In the genomic region with DNA sequence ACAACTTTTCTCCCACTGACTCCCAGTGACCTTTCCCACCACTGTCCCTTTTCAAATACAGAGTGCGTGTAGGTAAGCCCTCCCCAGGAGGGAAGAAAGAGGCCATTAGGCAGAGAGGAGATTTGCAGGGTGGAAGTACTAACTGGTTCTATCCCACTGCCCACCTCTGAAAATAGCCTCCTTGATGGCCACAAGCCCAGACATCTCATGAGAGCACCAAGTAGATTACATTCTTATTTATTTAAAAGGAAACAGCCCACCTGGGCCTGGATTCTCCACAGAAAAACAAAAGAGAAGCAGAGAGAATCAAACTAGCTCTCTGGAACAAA, we compare ENCODE assay signal across 13 cellular contexts.
A peak's percentile ranks its signal among the peaks of the same experiment; 100 is the strongest.
DNase-seq lines count a peak whose midpoint lies in the region; ATAC-seq and TF ChIP-seq lines count a peak whose summit lies in the region.
"Had no signal": no experiment of that assay in that cellular context is flagged by ENCODE, and none has a peak within 500 bp of the region (broad histone marks: within the 10 kb centered on the region; RNA-seq: fewer than 3 reads in every experiment).

No MANE protein-coding gene starts in this region.

- H2BK12ac ChIP-seq in mesenchymal stem cell (ENCODE audit: low read length in 2 of 2), result peak overlapping the region in 1 of 2 experiments; percentile 49

- peak overlapping the region; percentile 77 for H2BK5ac ChIP-seq in mesenchymal stem cell (ENCODE audit: low read depth, low read length, poor library complexity, severe bottlenecking)

- 52 to 74% methylated on average over 1 of the region's 1 CpG for WGBS in body of pancreas, 2 donors
- WGBS in mesenchymal stem cell, result no CpG with 5 or more reads among the region's 1 CpG

- no peak overlapping the region for H3K4me2 ChIP-seq in mesenchymal stem cell (ENCODE audit: low read length, poor library complexity, severe bottlenecking)

- no peak overlapping the region for H3K23ac ChIP-seq in mesenchymal stem cell (ENCODE audit: low read length in 2 of 2)

- H2AK5ac ChIP-seq in mesenchymal stem cell (ENCODE audit: low read length, severe bottlenecking), result peak overlapping the region; percentile 18

- H3K4ac ChIP-seq in mesenchymal stem cell (ENCODE audit: low read depth in 1 of 2, low read length in 2 of 2), result no peak overlapping the region

- H4K8ac ChIP-seq in mesenchymal stem cell (ENCODE audit: low read length), result no peak overlapping the region

- H3K18ac ChIP-seq in mesenchymal stem cell (ENCODE audit: low read depth in 1 of 2, low read length in 2 of 2), result no peak overlapping the region

- H3K27ac ChIP-seq in body of pancreas (peak overlapping the region; percentile 46 to 76 (median 66)), mesenchymal stem cell (ENCODE audit: low read length, poor library complexity, severe bottlenecking) (peak overlapping the region; percentile 88), stomach smooth muscle (ENCODE audit: low read length) (peak overlapping the region; percentile 41)
- H3K27ac ChIP-seq: 22Rv1 had no signal

- H3K4me1 ChIP-seq in body of pancreas (peaks cover 24% of the 10 kb centered on the region), mesenchymal stem cell (ENCODE audit: control insufficient read depth, insufficient read depth, low read depth, low read length) (peaks cover 3% of the 10 kb centered on the region), stomach smooth muscle (ENCODE audit: control insufficient read depth, insufficient read depth, low read length) (no peaks in the 10 kb centered on the region)

- peak; percentile 34 for DNase-seq in DMS79 treated with DMSO at 0.1 percent for 48 hours (lab: John Stamatoyannopoulos, UW)
- no peak for DNase-seq in DMS79 (lab: John Stamatoyannopoulos, UW)
- DNase-seq in body of pancreas, result no peak
- no peak for DNase-seq in mesenchymal stem cell
- DNase-seq in AG08396 (ENCODE audit: low spot score), result no peak
- DNase-seq: endodermal cell; NCI-H1436 treated with DMSO at 0.1 percent for 48 hours; stimulated activated CD4-positive, alpha-beta T cell treated with anti-CD3 and anti-CD28 coated beads, Interleukin-4, amount 100 ng/mL, for 1 hour; T1000 had no signal

- H3K4me3 ChIP-seq in body of pancreas (no peak overlapping the region), mesenchymal stem cell (ENCODE audit: insufficient read depth in 1 of 2, low read depth in 1 of 2, low read length in 2 of 2) (no peak overlapping the region), stomach smooth muscle (ENCODE audit: low read length in 2 of 2) (no peak overlapping the region)

- H3K9ac ChIP-seq in mesenchymal stem cell (ENCODE audit: low read length), result no peak overlapping the region
- H3K9ac ChIP-seq in stomach smooth muscle (ENCODE audit: low read length in 2 of 2), result no peak overlapping the region

- TF ChIP-seq POLR2A in body of pancreas (IDR thresholded peaks at IDR 0.05), result no peak

- H2BK15ac ChIP-seq in mesenchymal stem cell (ENCODE audit: low read depth, poor library complexity, severe bottlenecking), result no peak overlapping the region

- H2BK120ac ChIP-seq in mesenchymal stem cell (ENCODE audit: low read depth, low read length), result no peak overlapping the region

- H3K9me3 ChIP-seq in body of pancreas (no peaks in the 10 kb centered on the region), mesenchymal stem cell (ENCODE audit: control insufficient read depth, low read length) (no peaks in the 10 kb centered on the region), stomach smooth muscle (ENCODE audit: control insufficient read depth in 2 of 2, low read length in 2 of 2) (no peaks in the 10 kb centered on the region)

- H3K27me3 ChIP-seq in body of pancreas (no peaks in the 10 kb centered on the region), mesenchymal stem cell (ENCODE audit: control insufficient read depth in 1 of 2, insufficient read depth in 1 of 2, low read length in 2 of 2) (no peaks in the 10 kb centered on the region), stomach smooth muscle (ENCODE audit: control insufficient read depth in 1 of 2, insufficient read depth in 2 of 2, low read length in 2 of 2) (no peaks in the 10 kb centered on the region)

- no peak overlapping the region for H3K14ac ChIP-seq in mesenchymal stem cell (ENCODE audit: low read length in 2 of 2)

- H3K36me3 ChIP-seq in body of pancreas (replicated peaks in 1 of 2; ENCODE audit: insufficient read depth in 1 of 2, low read depth in 2 of 2) (no peaks in the 10 kb centered on the region), mesenchymal stem cell (ENCODE audit: control insufficient read depth in 1 of 2, insufficient read depth in 2 of 2, low read depth in 1 of 2, low read length in 2 of 2) (no peaks in the 10 kb centered on the region), stomach smooth muscle (ENCODE audit: control insufficient read depth in 2 of 2, insufficient read depth in 2 of 2, low read length in 2 of 2) (no peaks in the 10 kb centered on the region)

- H4K91ac ChIP-seq in mesenchymal stem cell (ENCODE audit: low read length), result no peak overlapping the region

- intact Hi-C loops in body of pancreas (cut with DNase I), result no loop called here

- H3K79me1 ChIP-seq in mesenchymal stem cell (replicated peaks; ENCODE audit: low read length, poor library complexity, severe bottlenecking), result no peaks in the 10 kb centered on the region

- TF ChIP-seq CTCF in body of pancreas (IDR thresholded peaks at IDR 0.05), result no peak

- ATAC-seq in body of pancreas (peak; percentile 11), HG02623 (IDR thresholded peaks at IDR 0.05; ENCODE audit: unreplicated experiment) (no peak), GM18870 (IDR thresholded peaks at IDR 0.05; ENCODE audit: unreplicated experiment) (no peak)

- H2AFZ ChIP-seq in mesenchymal stem cell (ENCODE audit: low read depth, low read length), result no peak overlapping the region
